Comparison of ENCODE assay signal across 8 cellular contexts in the genomic region with DNA sequence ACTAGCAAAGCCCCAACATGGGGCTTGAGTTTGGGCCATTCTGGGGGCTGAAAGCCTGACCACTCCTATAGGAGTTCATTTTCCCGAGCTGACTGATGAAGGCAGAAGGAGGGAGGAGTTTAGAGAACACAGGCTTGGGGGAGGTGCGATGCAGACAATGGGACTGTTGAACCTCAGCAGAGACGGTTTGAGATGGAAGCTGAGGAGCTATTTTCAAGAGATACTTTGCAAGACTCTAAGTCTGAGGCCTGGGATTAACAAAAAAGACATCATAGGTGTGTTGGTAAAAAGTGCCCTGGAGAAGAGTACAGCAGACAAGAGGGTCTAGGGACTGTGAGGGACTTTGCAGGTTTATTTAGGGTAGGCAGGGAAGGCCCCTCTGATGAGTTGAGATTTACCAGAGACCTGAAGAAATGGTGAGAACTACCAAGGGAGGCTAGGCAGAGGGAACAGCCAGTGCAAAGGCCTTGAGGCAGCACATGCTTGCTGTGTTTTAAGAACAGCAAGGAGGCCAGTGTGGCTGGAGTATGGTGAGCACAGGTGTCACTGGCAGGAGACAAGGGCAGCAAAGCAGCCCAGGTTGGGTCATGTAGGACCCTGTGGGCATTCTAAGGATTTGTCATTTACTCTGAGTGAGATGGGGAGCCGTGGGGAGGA. TPM values are rescaled to one million over a fixed set of nuclear protein-coding genes. Genes with fewer than 3 reads are reported as not detected.
DNase-seq lines count a peak whose midpoint lies in the region; ATAC-seq, FAIRE-seq and TF ChIP-seq lines count a peak whose summit lies in the region.

No MANE protein-coding gene starts in this region.

- no peaks in the 10 kb centered on the region for H3K36me3 Mint-ChIP-seq in astrocyte (ENCODE audit: low read depth, unreplicated experiment)
- no peaks in the 10 kb centered on the region for H3K36me3 Mint-ChIP-seq in naive thymus-derived CD8-positive, alpha-beta T cell

- H3K27me3 Mint-ChIP-seq in astrocyte (ENCODE audit: low read depth, unreplicated experiment): no peaks in the 10 kb centered on the region
- no peaks in the 10 kb centered on the region for H3K27me3 Mint-ChIP-seq in naive thymus-derived CD8-positive, alpha-beta T cell

- H3K27ac ChIP-seq in astrocyte (ENCODE audit: low read depth, low read length): no peak overlapping the region

- H4K20me1 ChIP-seq in astrocyte (ENCODE audit: insufficient read depth, low read length): no peaks in the 10 kb centered on the region

- no peak for TF ChIP-seq CTCF in NB4 (IDR thresholded peaks at IDR 0.05; ENCODE audit: low read depth, low read length)
- no peak for TF ChIP-seq CTCF in astrocyte (IDR thresholded peaks at IDR 0.05; ENCODE audit: insufficient read depth, low read depth, low read length)

- H3K9me3 Mint-ChIP-seq in astrocyte (ENCODE audit: unreplicated experiment): no peaks in the 10 kb centered on the region
- H3K9me3 Mint-ChIP-seq in naive thymus-derived CD8-positive, alpha-beta T cell: no peaks in the 10 kb centered on the region

- TF ChIP-seq POLR2A in NB4 (IDR thresholded peaks at IDR 0.05; ENCODE audit: extremely low read depth, insufficient read length): peak; percentile 27

- no peaks in the 10 kb centered on the region for H3K79me2 ChIP-seq in astrocyte (ENCODE audit: insufficient read depth, low read length)

- peaks cover 12% of the 10 kb centered on the region for H3K4me1 ChIP-seq in astrocyte (ENCODE audit: insufficient read depth, low read length)

- no peak for FAIRE-seq in astrocyte (lab: Jason Lieb, UNC)

- H3K4me3 ChIP-seq in NB4 (ENCODE audit: low read depth, low read length) (no peak overlapping the region), astrocyte (ENCODE audit: insufficient read depth, low read depth, low read length) (no peak overlapping the region)

- DNase-seq in ELF-1 (ENCODE audit: low read depth, low spot score) (peak; percentile 69), NB4 (ENCODE audit: low read depth) (peak; percentile 81), astrocyte (ENCODE audit: low read depth) (no peak), DMS 273 treated with DMSO at 0.1 percent for 48 hours (lab: John Stamatoyannopoulos, UW) (no peak)
- no peak for DNase-seq in naive thymus-derived CD8-positive, alpha-beta T cell
- no peak for DNase-seq in activated CD8-positive, alpha-beta memory T cell treated with anti-CD3 and anti-CD28 coated beads, Interleukin-2, amount 50 U/mL, for 4 hours

- no peaks in the 10 kb centered on the region for H3K9me3 ChIP-seq in astrocyte (ENCODE audit: insufficient read depth, low read depth, low read length)

- no peak overlapping the region for H3K4me3 Mint-ChIP-seq in astrocyte (ENCODE audit: unreplicated experiment)
- peak overlapping the region in 5 of 10 donors; percentile 2 to 56 (median 30) for H3K4me3 Mint-ChIP-seq in naive thymus-derived CD8-positive, alpha-beta T cell

- H3K9ac ChIP-seq in astrocyte (ENCODE audit: low read length): no peak overlapping the region

- POLR2A ChIA-PET in naive thymus-derived CD8-positive, alpha-beta T cell (lab: Charles Lee): interaction anchor here (0.6 to 16.4 kb wide), 6 partner anchors 9 to 456 kb away, joined by 3 to 621 read pairs (median 6); partner anchors contain the start of genes MXD1 and PCBP1

- H3K36me3 ChIP-seq in astrocyte (ENCODE audit: insufficient read depth, low read length): no peaks in the 10 kb centered on the region

- H3K27me3 ChIP-seq in astrocyte (ENCODE audit: insufficient read depth, low read length): no peaks in the 10 kb centered on the region

- no peak overlapping the region for H3K4me2 ChIP-seq in astrocyte (ENCODE audit: low read length)

- ATAC-seq in naive thymus-derived CD8-positive, alpha-beta T cell: no peak
- ATAC-seq in GM19351 (IDR thresholded peaks at IDR 0.05; ENCODE audit: unreplicated experiment) (no peak), GM21723 (IDR thresholded peaks at IDR 0.05; ENCODE audit: unreplicated experiment) (no peak)

- no peak overlapping the region for H3K27ac Mint-ChIP-seq in astrocyte (ENCODE audit: unreplicated experiment)
- peak overlapping the region; percentile 43 to 94 (median 76) for H3K27ac Mint-ChIP-seq in naive thymus-derived CD8-positive, alpha-beta T cell

- peak overlapping the region; percentile 58 for H2AFZ ChIP-seq in astrocyte (ENCODE audit: low read depth, low read length)

- peaks cover 21% of the 10 kb centered on the region for H3K4me1 Mint-ChIP-seq in astrocyte (ENCODE audit: low read depth, unreplicated experiment)
- H3K4me1 Mint-ChIP-seq in naive thymus-derived CD8-positive, alpha-beta T cell: peaks cover 20 to 74% (median 66%) of the 10 kb centered on the region in 4 donors

RNA-seq across cellular contexts. Expression of gene PCBP1, which starts 31.6 kb away (rescaled TPM):
- total RNA-seq in astrocyte: 194 and 205 TPM in 2 replicates
- total RNA-seq in naive thymus-derived CD8-positive, alpha-beta T cell: 100 to 1,000 TPM; 386 to 393 TPM
- 100 to 1,000 TPM; 159 to 218 (median 195) TPM for polyA plus RNA-seq in naive thymus-derived CD8-positive, alpha-beta T cell

Comparison
In these comparisons a context has a peak if more than half of its experiments do, and no peak if none do; other contexts are left out.
1. DNase-seq: peak in ELF-1 (single experiment) and NB4 (single experiment); none in astrocyte (single experiment), naive thymus-derived CD8-positive, alpha-beta T cell (0 of 10), DMS 273 treated with DMSO at 0.1 percent for 48 hours (single experiment) and activated CD8-positive, alpha-beta memory T cell treated with anti-CD3 and anti-CD28 coated beads, Interleukin-2, amount 50 U/mL, for 4 hours (single experiment).